11 cellular contexts compared by ENCODE assay signal in genomic region chr16:67552476-67552875, GRCh38. TPM values are rescaled to one million over a fixed set of nuclear protein-coding genes. Genes with fewer than 3 reads are reported as not detected.
DNase-seq lines count a peak whose midpoint lies in the region; ATAC-seq lines count a peak whose summit lies in the region.
"Had no signal": no experiment of that assay in that cellular context is flagged by ENCODE, and none has a peak within 500 bp of the region (broad histone marks: within the 10 kb centered on the region; RNA-seq: fewer than 3 reads in every experiment).

No MANE protein-coding gene starts in this region.

- H3K9me3 Mint-ChIP-seq in activated CD8-positive, alpha-beta T cell treated with anti-CD3 and anti-CD28 coated beads, Interleukin-2, amount 10 ng/mL, durations not matched to agents 7 days and 5 days (ENCODE audit: insufficient read depth) = no peaks in the 10 kb centered on the region
- no peaks in the 10 kb centered on the region for H3K9me3 Mint-ChIP-seq in immature natural killer cell

- peak; percentile 4 for DNase-seq in AG20443 (ENCODE audit: low spot score)
- DNase-seq in GF-D8 (lab: John Stamatoyannopoulos, UW) = peak; percentile 45
- no peak for DNase-seq in activated CD8-positive, alpha-beta T cell treated with anti-CD3 and anti-CD28 coated beads, Interleukin-2, amount 10 ng/mL, durations not matched to agents 7 days and 5 days
- peak; percentile 48 for DNase-seq in left kidney (ENCODE audit: low read depth, low spot score)
- no peak for DNase-seq in left colon
- DNase-seq in immature natural killer cell = no peak
- DNase-seq in HCEC 1CT = no peak
- no peak for DNase-seq in NCI-H2029 (lab: John Stamatoyannopoulos, UW)
- DNase-seq: aorta, DMS153, NCI-H526 had no signal

- POLR2A ChIA-PET in activated CD8-positive, alpha-beta T cell treated with anti-CD3 and anti-CD28 coated beads, Interleukin-2, amount 10 ng/mL, durations not matched to agents 7 days and 5 days (lab: Charles Lee) = interaction anchor here (4.1 kb wide), 1 partner anchor 10 kb away, joined by 47 read pairs; the partner anchor contains the start of gene CTCF

- no peak for ATAC-seq in activated CD8-positive, alpha-beta T cell treated with anti-CD3 and anti-CD28 coated beads, Interleukin-2, amount 10 ng/mL, durations not matched to agents 7 days and 5 days
- ATAC-seq in left colon = no peak

- intact Hi-C loops in left colon (cut with DNase I, micrococcal nuclease) = no loop called here

- CTCF ChIA-PET in activated CD8-positive, alpha-beta T cell treated with anti-CD3 and anti-CD28 coated beads, Interleukin-2, amount 10 ng/mL, durations not matched to agents 7 days and 5 days (lab: Charles Lee) = interaction anchor here (0.7 to 5.9 kb wide), 5 partner anchors 11 to 93 kb away, joined by 3 to 45 read pairs (median 3); partner anchors contain the start of genes CARMIL2 and CTCF

- H3K27ac Mint-ChIP-seq in activated CD8-positive, alpha-beta T cell treated with anti-CD3 and anti-CD28 coated beads, Interleukin-2, amount 10 ng/mL, durations not matched to agents 7 days and 5 days = peak overlapping the region; percentile 86
- H3K27ac Mint-ChIP-seq in immature natural killer cell = peak overlapping the region in 1 of 6 donors; percentile 47

- H3K27me3 Mint-ChIP-seq in activated CD8-positive, alpha-beta T cell treated with anti-CD3 and anti-CD28 coated beads, Interleukin-2, amount 10 ng/mL, durations not matched to agents 7 days and 5 days (ENCODE audit: low read depth) = no peaks in the 10 kb centered on the region
- peaks cover 0 to 2% (median 1%) of the 10 kb centered on the region in 3 donors for H3K27me3 Mint-ChIP-seq in immature natural killer cell (ENCODE audit: low read depth in 3 of 3)

- no peak overlapping the region for H3K4me3 Mint-ChIP-seq in activated CD8-positive, alpha-beta T cell treated with anti-CD3 and anti-CD28 coated beads, Interleukin-2, amount 10 ng/mL, durations not matched to agents 7 days and 5 days
- no peak overlapping the region for H3K4me3 Mint-ChIP-seq in immature natural killer cell

- H3K36me3 Mint-ChIP-seq in activated CD8-positive, alpha-beta T cell treated with anti-CD3 and anti-CD28 coated beads, Interleukin-2, amount 10 ng/mL, durations not matched to agents 7 days and 5 days (ENCODE audit: low read depth) = peaks cover 11% of the 10 kb centered on the region
- no peaks in the 10 kb centered on the region for H3K36me3 Mint-ChIP-seq in immature natural killer cell

- H3K4me1 Mint-ChIP-seq in activated CD8-positive, alpha-beta T cell treated with anti-CD3 and anti-CD28 coated beads, Interleukin-2, amount 10 ng/mL, durations not matched to agents 7 days and 5 days (ENCODE audit: low read depth) = peaks cover 64% of the 10 kb centered on the region
- peaks cover 20 to 22% of the 10 kb centered on the region in 2 donors for H3K4me1 Mint-ChIP-seq in immature natural killer cell

RNA-seq across cellular contexts. Expression of gene CTCF, which starts 9.8 kb away (rescaled TPM):
- total RNA-seq in activated CD8-positive, alpha-beta T cell treated with anti-CD3 and anti-CD28 coated beads, Interleukin-2, amount 10 ng/mL, durations not matched to agents 7 days and 5 days = 10 to 100 TPM; 77.4 to 79.8 TPM
- total RNA-seq in left colon = 10 to 100 TPM; 37.0 to 42.2 TPM
- 10 to 100 TPM; 24.8 to 60.4 (median 28.4) TPM for polyA plus RNA-seq in immature natural killer cell

RNA-seq across cellular contexts. Expression of gene RIPOR1, which starts 23.8 kb away (rescaled TPM):
- total RNA-seq in activated CD8-positive, alpha-beta T cell treated with anti-CD3 and anti-CD28 coated beads, Interleukin-2, amount 10 ng/mL, durations not matched to agents 7 days and 5 days = 10 to 100 TPM; 10.6 to 13.7 TPM
- 10 to 100 TPM; 14.4 to 22.4 TPM for total RNA-seq in left colon
- 1 to 10 TPM; 2.0 to 7.5 (median 3.3) TPM for polyA plus RNA-seq in immature natural killer cell

Comparison
In these comparisons a context has a peak if more than half of its experiments do, and no peak if none do; other contexts are left out.
1. DNase-seq: peak in AG20443 (single experiment), GF-D8 (single experiment) and left kidney (single experiment); none in activated CD8-positive, alpha-beta T cell treated with anti-CD3 and anti-CD28 coated beads, Interleukin-2, amount 10 ng/mL, durations not matched to agents 7 days and 5 days (single experiment), left colon (0 of 2), immature natural killer cell (0 of 3), HCEC 1CT (single experiment) and NCI-H2029 (single experiment).